Comparison of ENCODE assay signal across 8 cellular contexts in genomic region chr6:169701953-169702639, GRCh38. TPM values are rescaled to one million over a fixed set of nuclear protein-coding genes. Genes with fewer than 3 reads are reported as not detected.
DNase-seq lines count a peak whose midpoint lies in the region; ATAC-seq, FAIRE-seq and TF ChIP-seq lines count a peak whose summit lies in the region.

C6orf120 (plus strand) TSS chr6:169702126; CDS start chr6:169702460, 334 bp downstream.
WDR27 (minus strand) TSS chr6:169702029; CDS start chr6:169689005, 13,024 bp downstream.

- H3K4me1 ChIP-seq in OCI-LY3 (ENCODE audit: low read length) (peaks cover 22% of the 10 kb centered on the region), mononuclear cell (ENCODE audit: insufficient read depth, low read length) (peaks cover 35% of the 10 kb centered on the region)

- no peak for FAIRE-seq in D721Med (lab: Jason Lieb, UNC)

- peak within 1 kb of the TSS; percentile 72; the same call in 1 of the 2 replicates for H2AFZ ChIP-seq in OCI-LY3 (ENCODE audit: low read depth, low read length)

- 0 out of 2 replicates have a peak, but pooled peaks cover 17% of the 10 kb centered on the region for H4K20me1 ChIP-seq in OCI-LY3 (ENCODE audit: insufficient read depth, low read length)

- peak within 1 kb of the TSS; percentile 70 for H3K27ac ChIP-seq in OCI-LY3 (ENCODE audit: low read length)

- H3K4me3 ChIP-seq in OCI-LY3 (ENCODE audit: low read length) (peak within 1 kb of the TSS; percentile 97), mononuclear cell (ENCODE audit: low read length) (peak within 1 kb of the TSS; percentile 71)

- H3K36me3 ChIP-seq in OCI-LY3 (replicated peaks; ENCODE audit: low read depth, low read length): peaks cover 3% of the 10 kb centered on the region

- peak within 1 kb of the TSS; percentile 94 for H3K9ac ChIP-seq in OCI-LY3 (ENCODE audit: low read length)

- peak; percentile 60 for DNase-seq in D721Med (ENCODE audit: insufficient read length, low spot score)
- DNase-seq in HuH-7 (ENCODE audit: low spot score): peak; percentile 97
- peak; percentile 93 for DNase-seq in activated T-cell treated with anti-CD3 and anti-CD28 coated beads for 1 hour (ENCODE audit: low read depth)
- peak; percentile 85 for DNase-seq in epidermal melanocyte (ENCODE audit: insufficient read length, low spot score)
- peak; percentile 95 for DNase-seq in stimulated activated CD8-positive, alpha-beta memory T cell treated with anti-CD3 and anti-CD28 coated beads, Interleukin-4, amount 100 ng/mL, for 1 hour (ENCODE audit: low read depth in 2 of 2, low spot score in 1 of 2)

- H3K27me3 ChIP-seq in OCI-LY3 (ENCODE audit: low read depth, low read length): no peaks in the 10 kb centered on the region
- no peaks in the 10 kb centered on the region for H3K27me3 ChIP-seq in mononuclear cell (ENCODE audit: insufficient read depth, low read length)

- H3K9me3 ChIP-seq in OCI-LY3 (ENCODE audit: insufficient read depth, low read length) (no peaks in the 10 kb centered on the region), mononuclear cell (ENCODE audit: low read depth, low read length) (no peaks in the 10 kb centered on the region)

- H3K4me2 ChIP-seq in OCI-LY3 (ENCODE audit: low read length): peak within 1 kb of the TSS; percentile 96

- peaks cover 60% of the 10 kb centered on the region for H3K79me2 ChIP-seq in OCI-LY3 (ENCODE audit: low read length)

- ATAC-seq in GM21515 (IDR thresholded peaks at IDR 0.05; ENCODE audit: unreplicated experiment): peak; percentile 92

- TF ChIP-seq CTCF in D721Med (IDR thresholded peaks at IDR 0.05; ENCODE audit: insufficient read depth, missing control alignments) (no peak), OCI-LY3 (IDR thresholded peaks at IDR 0.05; ENCODE audit: low read depth, low read length) (0 out of 2 replicates have a peak, but pooled peaks have one; percentile 6)

RNA-seq across cellular contexts. Expression of gene C6orf120, which starts in this region (rescaled TPM):
- 25.7 TPM for total RNA-seq in mononuclear cell

RNA-seq across cellular contexts. Expression of gene WDR27, which starts in this region (rescaled TPM):
- 8.3 TPM for total RNA-seq in mononuclear cell

Comparison
In these comparisons a context has a peak if more than half of its experiments do, and no peak if none do; other contexts are left out.
1. Peak in every context shown above with its lines: DNase-seq, ATAC-seq, H3K4me3 ChIP-seq and H3K27ac ChIP-seq.